ENCODE assay signal across 1 cellular context in genomic region chr1:24558902-24559791, GRCh38.
TF ChIP-seq lines count a peak whose summit lies in the region.

No MANE protein-coding gene starts in this region.

TF ChIP-seq in HepG2, 621 proteins besides CTCF, POLR2A, EP300 and RAD21 (continued from another document and continues in another):
- TF ChIP-seq, protein P1, sequence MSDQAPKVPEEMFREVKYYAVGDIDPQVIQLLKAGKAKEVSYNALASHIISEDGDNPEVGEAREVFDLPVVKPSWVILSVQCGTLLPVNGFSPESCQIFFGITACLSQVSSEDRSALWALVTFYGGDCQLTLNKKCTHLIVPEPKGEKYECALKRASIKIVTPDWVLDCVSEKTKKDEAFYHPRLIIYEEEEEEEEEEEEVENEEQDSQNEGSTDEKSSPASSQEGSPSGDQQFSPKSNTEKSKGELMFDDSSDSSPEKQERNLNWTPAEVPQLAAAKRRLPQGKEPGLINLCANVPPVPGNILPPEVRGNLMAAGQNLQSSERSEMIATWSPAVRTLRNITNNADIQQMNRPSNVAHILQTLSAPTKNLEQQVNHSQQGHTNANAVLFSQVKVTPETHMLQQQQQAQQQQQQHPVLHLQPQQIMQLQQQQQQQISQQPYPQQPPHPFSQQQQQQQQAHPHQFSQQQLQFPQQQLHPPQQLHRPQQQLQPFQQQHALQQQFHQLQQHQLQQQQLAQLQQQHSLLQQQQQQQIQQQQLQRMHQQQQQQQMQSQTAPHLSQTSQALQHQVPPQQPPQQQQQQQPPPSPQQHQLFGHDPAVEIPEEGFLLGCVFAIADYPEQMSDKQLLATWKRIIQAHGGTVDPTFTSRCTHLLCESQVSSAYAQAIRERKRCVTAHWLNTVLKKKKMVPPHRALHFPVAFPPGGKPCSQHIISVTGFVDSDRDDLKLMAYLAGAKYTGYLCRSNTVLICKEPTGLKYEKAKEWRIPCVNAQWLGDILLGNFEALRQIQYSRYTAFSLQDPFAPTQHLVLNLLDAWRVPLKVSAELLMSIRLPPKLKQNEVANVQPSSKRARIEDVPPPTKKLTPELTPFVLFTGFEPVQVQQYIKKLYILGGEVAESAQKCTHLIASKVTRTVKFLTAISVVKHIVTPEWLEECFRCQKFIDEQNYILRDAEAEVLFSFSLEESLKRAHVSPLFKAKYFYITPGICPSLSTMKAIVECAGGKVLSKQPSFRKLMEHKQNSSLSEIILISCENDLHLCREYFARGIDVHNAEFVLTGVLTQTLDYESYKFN (CRISPR knock-in tag; conservative IDR thresholded peaks at IDR 0.05), result peak; percentile 77
- TF ChIP-seq ZNF546 (CRISPR knock-in tag; conservative IDR thresholded peaks at IDR 0.05) (no peak), PATZ1 (CRISPR knock-in tag; IDR thresholded peaks at IDR 0.05) (peak; percentile 54; the same call in 1 of the 2 replicates), NFIC (IDR thresholded peaks at IDR 0.05; ENCODE audit: low read length) (peak; percentile 50; the same call in 1 of the 2 replicates), GABPB1 (CRISPR knock-in tag; IDR thresholded peaks at IDR 0.05) (peak; percentile 23; the same call in 1 of the 2 replicates), ZSCAN29 (CRISPR knock-in tag; conservative IDR thresholded peaks at IDR 0.05) (0 out of 2 replicates have a peak, but pooled peaks have one; percentile 24), GATAD2A (CRISPR knock-in tag; IDR thresholded peaks at IDR 0.05) (peak; percentile 89), GATA4 (IDR thresholded peaks at IDR 0.05; ENCODE audit: borderline replicate concordance, low read depth) (peak; percentile 85), SOX6 (IDR thresholded peaks at IDR 0.05) (no peak), SOX6 (CRISPR knock-in tag; IDR thresholded peaks at IDR 0.05) (peak; percentile 88), TFE3 (CRISPR knock-in tag; IDR thresholded peaks at IDR 0.05) (peak; percentile 11; the same call in 1 of the 2 replicates), POLR2AphosphoS5 (IDR thresholded peaks at IDR 0.05; ENCODE audit: low read depth, low read length) (0 out of 2 replicates have a peak, but pooled peaks have one; percentile 8), CREM (IDR thresholded peaks at IDR 0.05) (peak; percentile 2; the same call in 1 of the 2 replicates), CREM (CRISPR knock-in tag; IDR thresholded peaks at IDR 0.05) (no peak), HNF1A (IDR thresholded peaks at IDR 0.05; ENCODE audit: low read depth) (no peak), HNF1A (CRISPR knock-in tag; IDR thresholded peaks at IDR 0.05; ENCODE audit: borderline replicate concordance) (no peak), FOSL2 (CRISPR knock-in tag; IDR thresholded peaks at IDR 0.05) (peak; percentile 62), FOXJ3 (CRISPR knock-in tag; IDR thresholded peaks at IDR 0.05; ENCODE audit: borderline replicate concordance) (peak; percentile 64; the same call in 1 of the 2 replicates), FOXP1 (IDR thresholded peaks at IDR 0.05) (no peak), FOXP1 (CRISPR knock-in tag; IDR thresholded peaks at IDR 0.05) (peak; percentile 52; the same call in 1 of the 2 replicates), SMAD3 (CRISPR knock-in tag; IDR thresholded peaks at IDR 0.05) (0 out of 2 replicates have a peak, but pooled peaks have one; percentile 58), ZMYM3 (CRISPR knock-in tag; IDR thresholded peaks at IDR 0.05) (no peak), KDM1A (CRISPR knock-in tag; IDR thresholded peaks at IDR 0.05) (peak; percentile 100), NR2F6 (IDR thresholded peaks at IDR 0.05) (no peak), NR2F6 (CRISPR knock-in tag; IDR thresholded peaks at IDR 0.05) (peak; percentile 32; the same call in 1 of the 2 replicates), FOXA1 (IDR thresholded peaks at IDR 0.05) (no peak), FOXA1 (CRISPR knock-in tag; IDR thresholded peaks at IDR 0.05) (peak; percentile 85), ZBTB43 (CRISPR knock-in tag; conservative IDR thresholded peaks at IDR 0.05) (0 out of 2 replicates have a peak, but pooled peaks have one; percentile 26), SOX5 (CRISPR knock-in tag; IDR thresholded peaks at IDR 0.05; ENCODE audit: borderline replicate concordance) (peak; percentile 84), PRDM15 (CRISPR knock-in tag; IDR thresholded peaks at IDR 0.05) (0 out of 2 replicates have a peak, but pooled peaks have one; percentile 40), BCL6 (CRISPR knock-in tag; IDR thresholded peaks at IDR 0.05) (peak; percentile 33; the same call in 1 of the 2 replicates), PPARG (CRISPR knock-in tag; conservative IDR thresholded peaks at IDR 0.05) (peak; percentile 53), RERE (CRISPR knock-in tag; IDR thresholded peaks at IDR 0.05; ENCODE audit: low read depth) (no peak), ZNF367 (CRISPR knock-in tag; IDR thresholded peaks at IDR 0.05; ENCODE audit: borderline replicate concordance) (no peak)
- TF ChIP-seq, protein P2, sequence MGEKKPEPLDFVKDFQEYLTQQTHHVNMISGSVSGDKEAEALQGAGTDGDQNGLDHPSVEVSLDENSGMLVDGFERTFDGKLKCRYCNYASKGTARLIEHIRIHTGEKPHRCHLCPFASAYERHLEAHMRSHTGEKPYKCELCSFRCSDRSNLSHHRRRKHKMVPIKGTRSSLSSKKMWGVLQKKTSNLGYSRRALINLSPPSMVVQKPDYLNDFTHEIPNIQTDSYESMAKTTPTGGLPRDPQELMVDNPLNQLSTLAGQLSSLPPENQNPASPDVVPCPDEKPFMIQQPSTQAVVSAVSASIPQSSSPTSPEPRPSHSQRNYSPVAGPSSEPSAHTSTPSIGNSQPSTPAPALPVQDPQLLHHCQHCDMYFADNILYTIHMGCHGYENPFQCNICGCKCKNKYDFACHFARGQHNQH (CRISPR knock-in tag; IDR thresholded peaks at IDR 0.05), result peak; percentile 49; the same call in 1 of the 2 replicates
